In genomic region chr22:49746065-49746464, GRCh38 we compare ENCODE assay signal across 31 cellular contexts.
"Had no signal": no experiment of that assay in that cellular context is flagged by ENCODE, and none has a peak within 500 bp of the region (broad histone marks: within the 10 kb centered on the region; RNA-seq: fewer than 3 reads in every experiment).

No MANE protein-coding gene starts in this region.

- H3K36me3 ChIP-seq: ovary, spleen, suprapubic skin, tibial artery, transverse colon, upper lobe of right lung, uterus had no signal

- H3K9me3 ChIP-seq: ovary, testis had no signal

- H3K4me1 ChIP-seq: parathyroid adenoma, psoas muscle, spleen, suprapubic skin, testis, tibial artery, transverse colon, upper lobe of right lung, uterus had no signal

- DNase-seq: natural killer cell; occipital lobe; ovary; posterior cingulate gyrus; psoas muscle; right cardiac atrium; spleen; stimulated activated CD4-positive, alpha-beta T cell treated with anti-CD3 and anti-CD28 coated beads, Interleukin-12 subunit alpha, Interleukin-12 subunit beta, amount 100 ng/mL, for 4 hours; stimulated activated CD4-positive, alpha-beta T cell treated with anti-CD3 and anti-CD28 coated beads, Interleukin-1b, Interleukin-23, amount 100 ng/mL, for 48 hours; stimulated activated CD4-positive, alpha-beta T cell treated with anti-CD3 and anti-CD28 coated beads, Interleukin-4, amount 100 ng/mL, for 1 hour; stimulated activated CD4-positive, alpha-beta T cell treated with anti-CD3 and anti-CD28 coated beads, Interleukin-4, amount 100 ng/mL, for 4 hours; stimulated activated CD8-positive, alpha-beta memory T cell treated with anti-CD3 and anti-CD28 coated beads, Interleukin-4, amount 100 ng/mL, for 48 hours; stimulated activated naive CD4-positive, alpha-beta T cell; stimulated activated naive CD8-positive, alpha-beta T cell treated with anti-CD3 and anti-CD28 coated beads, Interleukin-15, amount 100 ng/mL, for 72 hours; stimulated activated naive CD8-positive, alpha-beta T cell treated with anti-CD3 and anti-CD28 coated beads, Interleukin-15, Interleukin-2, amounts not matched to agents 100 U/mL and 50 U/mL, for 24 hours; substantia nigra; testis; tibial artery; transverse colon; upper lobe of right lung; uterus had no signal

- H3K27me3 Mint-ChIP-seq: progenitor cell of endocrine pancreas had no signal

- H3K4me3 ChIP-seq: neural progenitor cell, ovary, psoas muscle, skin epidermis, smooth muscle cell, spleen, suprapubic skin, testis, tibial artery, transverse colon, upper lobe of right lung, uterus had no signal

- H3K36me3 Mint-ChIP-seq: neural progenitor cell, type B pancreatic cell had no signal

- H3K4me1 Mint-ChIP-seq: natural killer cell; nephron; neural progenitor cell; stimulated activated memory B cell treated with anti-CD40 and anti-IgM and Interleukin-4, amounts not matched to agents 10 μg/mL and 1 μg/mL and 100 μg/mL, for 72 hours; stimulated activated naive CD8-positive, alpha-beta T cell treated with anti-CD3 and anti-CD28 coated beads, Interleukin-15, amount 100 ng/mL, for 72 hours had no signal

- H2AFZ ChIP-seq: neural progenitor cell, parathyroid adenoma had no signal

- H3K79me2 ChIP-seq: parathyroid adenoma had no signal

- H3K4me2 ChIP-seq: neural progenitor cell, smooth muscle cell had no signal

- H3K27ac ChIP-seq: neural progenitor cell, ovary, parathyroid adenoma, psoas muscle, skin epidermis, spleen, suprapubic skin, testis, tibial artery, transverse colon, upper lobe of right lung, uterus had no signal

- ATAC-seq: natural killer cell; psoas muscle; right cardiac atrium; sciatic nerve; stimulated activated memory B cell treated with anti-CD40 and anti-IgM and Interleukin-4, amounts not matched to agents 10 μg/mL and 1 μg/mL and 100 μg/mL, for 72 hours; stimulated activated naive CD8-positive, alpha-beta T cell treated with anti-CD3 and anti-CD28 coated beads, Interleukin-15, amount 100 ng/mL, for 72 hours; stimulated activated naive CD8-positive, alpha-beta T cell treated with anti-CD3 and anti-CD28 coated beads, Interleukin-15, Interleukin-2, amounts not matched to agents 100 U/mL and 50 U/mL, for 24 hours; upper lobe of right lung had no signal

- H3K4me3 Mint-ChIP-seq: natural killer cell; nephron; neural progenitor cell; stimulated activated memory B cell treated with anti-CD40 and anti-IgM and Interleukin-4, amounts not matched to agents 10 μg/mL and 1 μg/mL and 100 μg/mL, for 72 hours; stimulated activated naive CD8-positive, alpha-beta T cell treated with anti-CD3 and anti-CD28 coated beads, Interleukin-15, amount 100 ng/mL, for 72 hours; type B pancreatic cell had no signal

- H3K9ac ChIP-seq: neural progenitor cell, parathyroid adenoma had no signal

- H3K27me3 ChIP-seq: neural progenitor cell, ovary, testis, upper lobe of right lung, uterus had no signal

- H3K27ac Mint-ChIP-seq: natural killer cell; nephron; neural progenitor cell; progenitor cell of endocrine pancreas; stimulated activated memory B cell treated with anti-CD40 and anti-IgM and Interleukin-4, amounts not matched to agents 10 μg/mL and 1 μg/mL and 100 μg/mL, for 72 hours; stimulated activated naive CD8-positive, alpha-beta T cell treated with anti-CD3 and anti-CD28 coated beads, Interleukin-15, amount 100 ng/mL, for 72 hours; type B pancreatic cell had no signal
